Comparison of ENCODE assay signal across 10 cellular contexts in the genomic region with DNA sequence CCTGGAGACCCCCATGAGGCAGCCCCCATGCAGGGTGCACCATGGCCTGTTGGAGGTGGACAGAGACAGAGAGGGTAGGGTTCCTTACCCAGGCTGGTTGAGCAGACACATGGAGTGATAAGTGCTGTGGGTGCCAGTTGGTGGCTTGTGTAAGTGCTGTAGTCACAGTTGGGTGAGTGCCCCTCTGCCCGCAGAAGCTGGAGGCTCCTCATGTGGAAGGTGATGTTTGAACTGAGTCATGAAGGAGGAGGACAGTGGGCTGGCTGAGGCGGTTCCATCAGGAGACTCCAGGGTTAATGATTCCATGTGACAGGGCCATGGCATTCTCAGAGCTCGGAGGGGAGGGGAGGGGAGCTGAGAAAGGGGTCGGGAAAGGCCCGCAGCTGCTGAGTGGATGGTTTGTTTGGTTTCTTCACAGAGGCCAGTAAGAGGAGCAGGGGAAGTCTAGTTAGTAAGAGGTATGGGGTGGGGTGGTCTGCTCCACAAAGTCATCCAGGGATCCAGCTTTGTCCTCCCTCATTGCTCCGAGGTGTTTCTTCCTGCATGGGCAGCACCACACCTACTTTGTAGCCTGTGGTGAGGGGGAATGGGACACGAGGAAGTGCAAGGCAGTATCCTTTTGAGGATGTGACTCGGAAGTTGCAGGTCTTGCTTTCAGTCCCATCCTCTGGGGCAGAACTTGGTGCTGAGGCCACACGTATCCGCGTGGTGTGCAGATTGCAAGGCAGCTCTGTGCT. TPM values are rescaled to one million over a fixed set of nuclear protein-coding genes. Genes with fewer than 3 reads are reported as not detected.
A peak's percentile ranks its signal among the peaks of the same experiment; 100 is the strongest.
DNase-seq lines count a peak whose midpoint lies in the region; ATAC-seq, FAIRE-seq and TF ChIP-seq lines count a peak whose summit lies in the region.
"Had no signal": no experiment of that assay in that cellular context is flagged by ENCODE, and none has a peak within 500 bp of the region (broad histone marks: within the 10 kb centered on the region; RNA-seq: fewer than 3 reads in every experiment).

No MANE protein-coding gene starts in this region.

- in situ Hi-C loops in HepG2 (cut with HindIII; ENCODE audit: extremely low pct_ligation_motif_present, low pct_unique_long_range_greater_than_20kb), result loop anchor here (5.0 kb wide), 1 partner anchor 58 kb away; no protein-coding TSS in a partner anchor

- H2AFZ ChIP-seq in HepG2 (ENCODE audit: low read length), result no peak overlapping the region

- H3K36me3 Mint-ChIP-seq in MCF 10A (ENCODE audit: insufficient read depth, unreplicated experiment), result peaks cover 5% of the 10 kb centered on the region
- peaks cover 8% of the 10 kb centered on the region for H3K36me3 Mint-ChIP-seq in dendritic cell treated with granulocyte-macrophage colony-stimulating factor and Interleukin-4, amounts not matched to agents 40 ng/mL and 50 ng/mL, for 4 days (ENCODE audit: low read depth)

- peaks cover 37% of the 10 kb centered on the region for H3K4me1 Mint-ChIP-seq in MCF 10A (ENCODE audit: insufficient read depth, unreplicated experiment)
- peaks cover 57% of the 10 kb centered on the region for H3K4me1 Mint-ChIP-seq in dendritic cell treated with granulocyte-macrophage colony-stimulating factor and Interleukin-4, amounts not matched to agents 40 ng/mL and 50 ng/mL, for 4 days (ENCODE audit: low read depth)

- H3K27me3 Mint-ChIP-seq in MCF 10A (ENCODE audit: insufficient read depth, unreplicated experiment), result no peaks in the 10 kb centered on the region
- no peaks in the 10 kb centered on the region for H3K27me3 Mint-ChIP-seq in dendritic cell treated with granulocyte-macrophage colony-stimulating factor and Interleukin-4, amounts not matched to agents 40 ng/mL and 50 ng/mL, for 4 days

- no peak for TF ChIP-seq RAD21 in HepG2 (CRISPR knock-in tag; IDR thresholded peaks at IDR 0.05)

- TF ChIP-seq POLR2A in breast epithelium (IDR thresholded peaks at IDR 0.05), result no peak
- TF ChIP-seq POLR2A in HepG2 (IDR thresholded peaks at IDR 0.05; ENCODE audit: insufficient read depth in 1 of 2, low read depth in 2 of 2, low read length in 2 of 2), result no peak; a peak in 1 of 4 replicates

- H3K9me3 Mint-ChIP-seq in MCF 10A (ENCODE audit: unreplicated experiment), result no peaks in the 10 kb centered on the region
- no peaks in the 10 kb centered on the region for H3K9me3 Mint-ChIP-seq in dendritic cell treated with granulocyte-macrophage colony-stimulating factor and Interleukin-4, amounts not matched to agents 40 ng/mL and 50 ng/mL, for 4 days

- no peaks in the 10 kb centered on the region for H3K27me3 ChIP-seq in breast epithelium
- no peaks in the 10 kb centered on the region for H3K27me3 ChIP-seq in HepG2 (ENCODE audit: control insufficient read depth in 1 of 2, insufficient read depth in 2 of 2, low read length in 2 of 2)
- H3K27me3 ChIP-seq in aorta (ENCODE audit: control insufficient read depth in 1 of 2, insufficient read depth in 2 of 2, low read length in 1 of 2), result no peaks in the 10 kb centered on the region

- ATAC-seq in HepG2 (peak; percentile 68), aorta (ENCODE audit: low FRiP score) (no peak)

- H3K79me2 ChIP-seq in HepG2 (ENCODE audit: insufficient read depth, low read length), result peaks cover 19% of the 10 kb centered on the region

- peak; percentile 82 for FAIRE-seq in HepG2 (lab: Jason Lieb, UNC)

- peak overlapping the region; percentile 87 for H3K4me2 ChIP-seq in HepG2 (ENCODE audit: low read depth, low read length)

- H3K4me3 Mint-ChIP-seq in MCF 10A (ENCODE audit: unreplicated experiment), result no peak overlapping the region
- H3K4me3 Mint-ChIP-seq in dendritic cell treated with granulocyte-macrophage colony-stimulating factor and Interleukin-4, amounts not matched to agents 40 ng/mL and 50 ng/mL, for 4 days, result no peak overlapping the region

- POLR2A ChIA-PET in MCF 10A (lab: Yijun Ruan, JAX) (interaction anchor here (0.6 to 9.1 kb wide), 17 partner anchors 10 to 659 kb away, joined by 3 to 97 read pairs (median 7); a partner anchor contains a TSS), HepG2 (lab: Yijun Ruan, JAX) (interaction anchor here (0.6 to 12.8 kb wide), 24 partner anchors 9 to 382 kb away, joined by 3 to 328 read pairs (median 6); a partner anchor contains a TSS)

- TF ChIP-seq CTCF in MCF 10A (IDR thresholded peaks at IDR 0.05; ENCODE audit: unreplicated experiment) (no peak), breast epithelium (IDR thresholded peaks at IDR 0.05) (no peak), HepG2 (CRISPR knock-in tag; IDR thresholded peaks at IDR 0.05) (no peak), GM10266 (IDR thresholded peaks at IDR 0.05; ENCODE audit: control insufficient read depth, insufficient read depth, low read depth, missing control alignments) (no peak)

- intact Hi-C loops in MCF 10A (cut with micrococcal nuclease) (loop anchor here (1.0 to 5.0 kb wide), 4 partner anchors 14 to 262 kb away; a partner anchor contains a TSS), breast epithelium (cut with DNase I; ENCODE audit: low total_unique reads) (no loop called here), HepG2 (cut with micrococcal nuclease; ENCODE audit: unreplicated experiment) (loop anchor here (1.0 to 10.0 kb wide), 5 partner anchors 12 to 262 kb away; a partner anchor contains a TSS), aorta (cut with DNase I) (loop anchor here (1.0 to 10.0 kb wide), 3 partner anchors 56 to 340 kb away; no protein-coding TSS in a partner anchor)
- intact Hi-C loops in dendritic cell treated with granulocyte-macrophage colony-stimulating factor and Interleukin-4, amounts not matched to agents 40 ng/mL and 50 ng/mL, for 4 days (cut with micrococcal nuclease), result loop anchor here (1.0 kb wide), 2 partner anchors 57 to 262 kb away; no protein-coding TSS in a partner anchor

- TF ChIP-seq EP300 in HepG2 (IDR thresholded peaks at IDR 0.05; ENCODE audit: low read depth in 2 of 2, low read length in 2 of 2), result no peak
- TF ChIP-seq EP300 in HepG2 (CRISPR knock-in tag; IDR thresholded peaks at IDR 0.05; ENCODE audit: borderline replicate concordance), result 0 out of 2 replicates have a peak, but pooled peaks have one; percentile 2

- H3K4me1 ChIP-seq in breast epithelium (no peaks in the 10 kb centered on the region), HepG2 (ENCODE audit: insufficient read depth, low read length) (peaks cover 97% of the 10 kb centered on the region), aorta (ENCODE audit: control insufficient read depth in 1 of 2, insufficient read depth in 2 of 2, low read length in 2 of 2) (no peaks in the 10 kb centered on the region)

- H4K20me1 ChIP-seq in HepG2 (ENCODE audit: insufficient read depth, low read length), result peaks cover 3% of the 10 kb centered on the region; the same call in 1 of the 2 replicates

- H3K27ac ChIP-seq in breast epithelium (peak overlapping the region in 1 of 2 donors; percentile 76), HepG2 (ENCODE audit: extremely low read length, insufficient read depth, low read length) (peak overlapping the region; percentile 70), aorta (ENCODE audit: low read depth in 1 of 2, low read length in 2 of 2) (no peak overlapping the region)
- H3K27ac ChIP-seq: C4-2B had no signal

- no TSS peak for BruUV-seq in MCF 10A (replicated peaks; lab: Mats Ljungman, UMichigan)
- no TSS peak for BruUV-seq in HepG2 (replicated peaks; lab: Mats Ljungman, UMichigan)

- DNase-seq in MCF 10A (ENCODE audit: unreplicated experiment) (peak; percentile 40), breast epithelium (ENCODE audit: low spot score in 2 of 2) (no peak), HepG2 (ENCODE audit: low spot score) (peak; percentile 75), aorta (peak; percentile 32 to 39), MV-4-11 (lab: John Stamatoyannopoulos, UW) (no peak), GM10266 (ENCODE audit: extremely low spot score) (no peak), NCI-H82 (lab: John Stamatoyannopoulos, UW) (no peak)
- DNase-seq: cortex of kidney had no signal

- H3K9me3 ChIP-seq in breast epithelium, result no peaks in the 10 kb centered on the region
- H3K9me3 ChIP-seq in HepG2 (ENCODE audit: low read length), result no peaks in the 10 kb centered on the region
- no peaks in the 10 kb centered on the region for H3K9me3 ChIP-seq in aorta (ENCODE audit: control insufficient read depth, low read length)

- H3K36me3 ChIP-seq in breast epithelium, result no peaks in the 10 kb centered on the region
- H3K36me3 ChIP-seq in HepG2 (replicated peaks in 1 of 2; ENCODE audit: control insufficient read depth in 1 of 2, insufficient read depth in 2 of 2, low read length in 2 of 2), result peaks cover 0 to 6% of the 10 kb centered on the region in 2 experiments; a peak in 3 of 5 replicates
- H3K36me3 ChIP-seq in aorta (ENCODE audit: control insufficient read depth in 1 of 2, insufficient read depth in 2 of 2, low read length in 1 of 2), result no peaks in the 10 kb centered on the region

- H3K9ac ChIP-seq in HepG2 (ENCODE audit: insufficient read depth, low read depth, low read length), result peak overlapping the region; percentile 48

- 2% methylated on average over 6 of the region's 11 CpGs for WGBS in HepG2 (ENCODE audit: low lambda C conversion rate)
- 56 to 59% methylated on average over 11 of the region's 11 CpGs for WGBS in aorta, 2 donors

- CTCF ChIA-PET in MCF 10A (lab: Yijun Ruan, JAX) (interaction anchor here (0.6 to 13.5 kb wide), 38 partner anchors 9 to 1862 kb away, joined by 3 to 458 read pairs (median 4); a partner anchor contains a TSS), HepG2 (lab: Yijun Ruan, JAX; ENCODE audit: low intra/inter-chr PET ratio, low total read pairs) (interaction anchor here (1.1 to 2.7 kb wide), 4 partner anchors 44 to 262 kb away, joined by 4 to 51 read pairs (median 5); no protein-coding TSS in a partner anchor)

- H3K4me3 ChIP-seq in breast epithelium (no peak overlapping the region), HepG2 (replicated peaks in 1 of 3; ENCODE audit: insufficient read depth in 1 of 3, low read depth in 2 of 3, low read length in 3 of 3) (peak overlapping the region in 2 of 3 experiments; percentile 9 to 65; a peak in 3 of 6 replicates), aorta (ENCODE audit: low read length in 2 of 2) (no peak overlapping the region)

- H3K27ac Mint-ChIP-seq in MCF 10A (ENCODE audit: low read depth, unreplicated experiment), result peak overlapping the region; percentile 97
- H3K27ac Mint-ChIP-seq in dendritic cell treated with granulocyte-macrophage colony-stimulating factor and Interleukin-4, amounts not matched to agents 40 ng/mL and 50 ng/mL, for 4 days, result peak overlapping the region; percentile 61

RNA-seq across cellular contexts. Expression of a gene that starts 13.6 kb away (rescaled TPM):
- total RNA-seq in MCF 10A (2022) (8.8 and 12.8 TPM in 2 replicates), breast epithelium (10 to 100 TPM; 25.2 to 26.5 (median 26.2) TPM), HepG2 (2016; rRNA removed; fragmentation: Illumina TruSeq; extraction: Trizol) (65.4 and 71.8 TPM in 2 replicates), aorta (10 to 100 TPM; 14.1 to 19.9 TPM)
- 77.7 and 94.9 TPM in 2 replicates for total RNA-seq in HepG2 (2016; cell fraction: cytosol; rRNA removed; fragmentation: Illumina TruSeq; extraction: Trizol; ENCODE audit: low read depth)
- total RNA-seq in HepG2 (2016; cell fraction: insoluble cytoplasmic fraction; rRNA removed; fragmentation: Illumina TruSeq; extraction: Trizol), result 58.3 and 76.5 TPM in 2 replicates
- 122 and 147 TPM in 2 replicates for total RNA-seq in HepG2 (2016; cell fraction: membrane; rRNA removed; fragmentation: Illumina TruSeq; extraction: Trizol)
- 55.6 and 62.0 TPM in 2 replicates for total RNA-seq in HepG2 (2016; cell fraction: nucleus; rRNA removed; fragmentation: Illumina TruSeq; extraction: Trizol)
- polyA plus RNA-seq in HepG2 (2011; rRNA removed) (28.8 and 37.8 TPM in 2 replicates), aorta (10 to 100 TPM in 1 of 2 donors, 1 to 10 TPM in 1; 7.9 to 14.2 TPM)
- polyA plus RNA-seq in HepG2 (2011; cell fraction: cytosol; rRNA removed), result 28.2 and 43.4 TPM in 2 replicates
- polyA plus RNA-seq in HepG2 (2011; cell fraction: nucleus; rRNA removed), result 104 and 146 TPM in 2 replicates
- 56.2 and 62.5 TPM in 2 replicates for polyA plus RNA-seq in HepG2 (2012)
- polyA plus RNA-seq in HepG2 (2016; cell fraction: cytosol; fragmentation: Illumina TruSeq; extraction: Trizol; ENCODE audit: low read depth), result 83.4 and 111 TPM in 2 replicates
- 68.3 and 79.3 TPM in 2 replicates for polyA plus RNA-seq in HepG2 (2016; cell fraction: insoluble cytoplasmic fraction; fragmentation: Illumina TruSeq; extraction: Trizol; ENCODE audit: low read depth)
- polyA plus RNA-seq in HepG2 (2016; cell fraction: membrane; fragmentation: Illumina TruSeq; extraction: Trizol; ENCODE audit: low read depth), result 118 and 138 TPM in 2 replicates
- 90.9 and 102 TPM in 2 replicates for polyA plus RNA-seq in HepG2 (2016; cell fraction: nucleus; fragmentation: Illumina TruSeq; extraction: Trizol; ENCODE audit: insufficient read depth, low read depth)
- 45.6 and 172 TPM in 2 replicates for polyA minus RNA-seq in HepG2 (2011; rRNA and poly(A)+ RNA removed; ENCODE audit: low replicate concordance)
- polyA minus RNA-seq in HepG2 (2011; cell fraction: cytosol; rRNA and poly(A)+ RNA removed), result 12.3 and 17.3 TPM in 2 replicates
- polyA minus RNA-seq in HepG2 (2011; cell fraction: nucleus; rRNA and poly(A)+ RNA removed), result 22.8 and 37.2 TPM in 2 replicates

Comparison
In these comparisons a context has a peak if more than half of its experiments do, and no peak if none do; other contexts are left out.
1. DNase-seq: peak in MCF 10A (single experiment), HepG2 (single experiment) and aorta (2 of 2); none in breast epithelium (0 of 2), MV-4-11 (single experiment), GM10266 (single experiment) and NCI-H82 (single experiment).
2. H3K4me3 ChIP-seq: peak in HepG2 (2 of 3); none in breast epithelium (0 of 3) and aorta (0 of 2).